27 cellular contexts compared by ENCODE assay signal in genomic region chr2:82954868-82955267, GRCh38.
"Had no signal": no experiment of that assay in that cellular context is flagged by ENCODE, and none has a peak within 500 bp of the region (broad histone marks: within the 10 kb centered on the region; RNA-seq: fewer than 3 reads in every experiment).

No MANE protein-coding gene starts in this region.

- H3K4me2 ChIP-seq: neural progenitor cell, smooth muscle cell had no signal

- H3K27ac ChIP-seq: left ventricle myocardium inferior, neural progenitor cell, neutrophil, ovary, right atrium auricular region, right lobe of liver, transverse colon, upper lobe of left lung, vagina had no signal

- H3K4me1 Mint-ChIP-seq: mesothelial cell of epicardium; naive B cell; natural killer cell; neural progenitor cell; stimulated activated memory B cell treated with anti-CD40 and anti-IgM and Interleukin-4, amounts not matched to agents 10 μg/mL and 1 μg/mL and 100 μg/mL, for 72 hours; stimulated activated naive CD8-positive, alpha-beta T cell treated with anti-CD3 and anti-CD28 coated beads, Interleukin-15, amount 100 ng/mL, for 72 hours had no signal

- H3K27me3 Mint-ChIP-seq: naive B cell; progenitor cell of endocrine pancreas; stimulated activated memory B cell treated with anti-CD40 and anti-IgM and Interleukin-4, amounts not matched to agents 10 μg/mL and 1 μg/mL and 100 μg/mL, for 72 hours; stimulated activated naive CD8-positive, alpha-beta T cell treated with anti-CD3 and anti-CD28 coated beads, Interleukin-15, amount 100 ng/mL, for 72 hours had no signal

- H3K9me3 Mint-ChIP-seq: mesothelial cell of epicardium; nephron progenitor cell; stimulated activated naive CD8-positive, alpha-beta T cell treated with anti-CD3 and anti-CD28 coated beads, Interleukin-15, amount 100 ng/mL, for 72 hours had no signal

- H3K36me3 ChIP-seq: left ventricle myocardium inferior, neural progenitor cell, neutrophil, ovary, right atrium auricular region, right lobe of liver, transverse colon, upper lobe of left lung, vagina had no signal

- H3K36me3 Mint-ChIP-seq: mesothelial cell of epicardium; naive B cell; natural killer cell; neural progenitor cell; stimulated activated memory B cell treated with anti-CD40 and anti-IgM and Interleukin-4, amounts not matched to agents 10 μg/mL and 1 μg/mL and 100 μg/mL, for 72 hours had no signal

- DNase-seq: hippocampal formation; islet precursor cell; left ventricle myocardium inferior; mesendoderm; naive B cell; natural killer cell; nephron progenitor cell; ovary; right lobe of liver; stimulated activated CD4-positive, alpha-beta T cell treated with anti-CD3 and anti-CD28 coated beads, Interleukin-1b, Interleukin-23, amount 100 ng/mL, for 48 hours; stimulated activated CD4-positive, alpha-beta T cell treated with anti-CD3 and anti-CD28 coated beads, Interleukin-2, amount 100 ng/mL, for 48 hours; stimulated activated CD4-positive, alpha-beta T cell treated with anti-CD3 and anti-CD28 coated beads, Interleukin-4, amount 100 ng/mL, for 4 hours; stimulated activated CD8-positive, alpha-beta memory T cell treated with anti-CD3 and anti-CD28 coated beads, Interleukin-4, amount 100 ng/mL, for 48 hours; stimulated activated naive CD4-positive, alpha-beta T cell treated with Interleukin-2 at 50 U/mL for 16 hours; stimulated activated naive CD8-positive, alpha-beta T cell treated with anti-CD3 and anti-CD28 coated beads, Interleukin-15, amount 100 ng/mL, for 72 hours; substantia nigra; transverse colon; upper lobe of left lung had no signal

- H3K27ac Mint-ChIP-seq: mesothelial cell of epicardium; natural killer cell; nephron progenitor cell; neural progenitor cell; progenitor cell of endocrine pancreas; stimulated activated memory B cell treated with anti-CD40 and anti-IgM and Interleukin-4, amounts not matched to agents 10 μg/mL and 1 μg/mL and 100 μg/mL, for 72 hours had no signal

- H3K4me3 ChIP-seq: left ventricle myocardium inferior, lung, neural progenitor cell, ovary, right atrium auricular region, right lobe of liver, smooth muscle cell, transverse colon, upper lobe of left lung, vagina had no signal

- H3K4me1 ChIP-seq: left ventricle myocardium inferior, neural progenitor cell, right atrium auricular region, right lobe of liver, transverse colon, upper lobe of left lung, vagina had no signal

- H3K9me3 ChIP-seq: left ventricle myocardium inferior, neutrophil, ovary, right atrium auricular region, right lobe of liver, transverse colon, upper lobe of left lung, vagina had no signal

- H3K27me3 ChIP-seq: neural progenitor cell, neutrophil, ovary, right atrium auricular region, right lobe of liver, transverse colon, upper lobe of left lung, vagina had no signal

- ATAC-seq: natural killer cell; right lobe of liver; stimulated activated memory B cell treated with anti-CD40 and anti-IgM and Interleukin-4, amounts not matched to agents 10 μg/mL and 1 μg/mL and 100 μg/mL, for 72 hours; stimulated activated naive CD8-positive, alpha-beta T cell treated with anti-CD3 and anti-CD28 coated beads, Interleukin-15, amount 100 ng/mL, for 72 hours had no signal

- H3K4me3 Mint-ChIP-seq: mesothelial cell of epicardium; naive B cell; natural killer cell; nephron progenitor cell; neural progenitor cell; stimulated activated memory B cell treated with anti-CD40 and anti-IgM and Interleukin-4, amounts not matched to agents 10 μg/mL and 1 μg/mL and 100 μg/mL, for 72 hours; stimulated activated naive CD8-positive, alpha-beta T cell treated with anti-CD3 and anti-CD28 coated beads, Interleukin-15, amount 100 ng/mL, for 72 hours had no signal

- H3K9ac ChIP-seq: neural progenitor cell had no signal
